14 cellular contexts compared by ENCODE assay signal in genomic region chr10:7902413-7902812, GRCh38.
DNase-seq lines count a peak whose midpoint lies in the region; ATAC-seq lines count a peak whose summit lies in the region.
"Had no signal": no experiment of that assay in that cellular context is flagged by ENCODE, and none has a peak within 500 bp of the region (broad histone marks: within the 10 kb centered on the region; RNA-seq: fewer than 3 reads in every experiment).

No MANE protein-coding gene starts in this region.

- DNase-seq in activated CD4-positive, CD25-positive, alpha-beta regulatory T cell (lab: John Stamatoyannopoulos, UW): no peak
- no peak for DNase-seq in stimulated activated naive CD8-positive, alpha-beta T cell treated with anti-CD3 and anti-CD28 coated beads, Interleukin-15, amount 100 ng/mL, for 72 hours
- DNase-seq in stimulated activated naive CD8-positive, alpha-beta T cell treated with anti-CD3 and anti-CD28 coated beads, Interleukin-15, Interleukin-2, amounts not matched to agents 100 U/mL and 50 U/mL, for 24 hours: no peak
- DNase-seq: AML-193; Caco-2; Calu3; CD4-positive, alpha-beta T cell; CD8-positive, alpha-beta T cell; DMS79 treated with DMSO at 0.1 percent for 48 hours; GF-D8 had no signal

- H3K9me3 Mint-ChIP-seq in stimulated activated naive CD8-positive, alpha-beta T cell treated with anti-CD3 and anti-CD28 coated beads, Interleukin-15, amount 100 ng/mL, for 72 hours: peaks cover 0 to 4% of the 10 kb centered on the region in 2 donors
- H3K9me3 Mint-ChIP-seq: CD4-positive, alpha-beta T cell; CD8-positive, alpha-beta T cell had no signal

- no peak overlapping the region for H3K4me3 Mint-ChIP-seq in stimulated activated naive CD8-positive, alpha-beta T cell treated with anti-CD3 and anti-CD28 coated beads, Interleukin-15, amount 100 ng/mL, for 72 hours
- H3K4me3 Mint-ChIP-seq: B cell; CD4-positive, alpha-beta T cell; CD8-positive, alpha-beta T cell had no signal

- H3K4me1 Mint-ChIP-seq in stimulated activated naive CD8-positive, alpha-beta T cell treated with anti-CD3 and anti-CD28 coated beads, Interleukin-15, amount 100 ng/mL, for 72 hours: peaks cover 31% of the 10 kb centered on the region

- H3K27me3 Mint-ChIP-seq in stimulated activated naive CD8-positive, alpha-beta T cell treated with anti-CD3 and anti-CD28 coated beads, Interleukin-15, amount 100 ng/mL, for 72 hours: no peaks in the 10 kb centered on the region
- H3K27me3 Mint-ChIP-seq: B cell; CD4-positive, alpha-beta T cell had no signal

- peak overlapping the region in 1 of 2 donors; percentile 21 for H3K27ac Mint-ChIP-seq in stimulated activated naive CD8-positive, alpha-beta T cell treated with anti-CD3 and anti-CD28 coated beads, Interleukin-15, amount 100 ng/mL, for 72 hours
- H3K27ac Mint-ChIP-seq: B cell; CD4-positive, alpha-beta T cell; CD8-positive, alpha-beta T cell had no signal

- ATAC-seq in activated CD4-positive, CD25-positive, alpha-beta regulatory T cell treated with anti-CD3 and anti-CD28 coated beads, Interleukin-2, amount 50 U/mL, for 24 hours: peak; percentile 71 to 97
- ATAC-seq in stimulated activated naive CD8-positive, alpha-beta T cell treated with anti-CD3 and anti-CD28 coated beads, Interleukin-15, amount 100 ng/mL, for 72 hours: peak; percentile 49
- ATAC-seq in stimulated activated naive CD8-positive, alpha-beta T cell treated with anti-CD3 and anti-CD28 coated beads, Interleukin-15, Interleukin-2, amounts not matched to agents 100 U/mL and 50 U/mL, for 24 hours: no peak
- ATAC-seq in GM18868 (IDR thresholded peaks at IDR 0.05; ENCODE audit: unreplicated experiment): no peak
- ATAC-seq: A549; CD8-positive, alpha-beta T cell had no signal

Comparison
In these comparisons a context has a peak if more than half of its experiments do, and no peak if none do; other contexts are left out.
1. ATAC-seq: peak in activated CD4-positive, CD25-positive, alpha-beta regulatory T cell treated with anti-CD3 and anti-CD28 coated beads, Interleukin-2, amount 50 U/mL, for 24 hours (2 of 2) and stimulated activated naive CD8-positive, alpha-beta T cell treated with anti-CD3 and anti-CD28 coated beads, Interleukin-15, amount 100 ng/mL, for 72 hours (single experiment); none in stimulated activated naive CD8-positive, alpha-beta T cell treated with anti-CD3 and anti-CD28 coated beads, Interleukin-15, Interleukin-2, amounts not matched to agents 100 U/mL and 50 U/mL, for 24 hours (single experiment) and GM18868 (single experiment).